17 cellular contexts compared by ENCODE assay signal in the genomic region with DNA sequence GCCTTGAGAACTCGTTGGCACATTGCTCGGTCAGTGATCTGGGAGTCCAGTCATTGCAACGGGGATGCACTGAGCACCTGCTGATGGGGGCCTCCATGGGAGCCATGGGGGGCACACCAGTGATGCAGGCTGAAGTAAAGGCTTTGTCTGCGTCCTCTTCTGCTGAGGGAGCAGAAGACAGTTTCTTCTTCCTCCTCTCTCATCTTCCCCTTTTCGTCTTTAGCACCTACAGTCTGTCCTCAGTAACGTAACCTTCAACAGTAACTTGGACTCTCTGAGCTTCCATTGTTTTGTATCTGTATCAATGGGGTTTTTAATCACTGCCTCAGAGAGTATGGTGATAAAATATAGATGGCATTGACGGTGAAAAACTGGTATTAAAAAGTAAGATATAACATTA.
"Had no signal": no experiment of that assay in that cellular context is flagged by ENCODE, and none has a peak within 500 bp of the region (broad histone marks: within the 10 kb centered on the region; RNA-seq: fewer than 3 reads in every experiment).

No MANE protein-coding gene starts in this region.

- H3K4me2 ChIP-seq: SK-N-SH had no signal

- H3K9me3 ChIP-seq: SK-N-SH had no signal

- H3K9me2 ChIP-seq: SK-N-SH had no signal

- H3K9ac ChIP-seq: SK-N-SH had no signal

- DNase-seq: KBM-7, MM.1S, NCI-H1092 treated with DMSO at 0.1 percent for 48 hours, NCI-H1436, NCI-H187, NCI-H2029, NCI-H2081 treated with DMSO at 0.1 percent for 48 hours, NCI-H2171, NCI-H226, NCI-H446, NCI-H510A, NCI-H524 treated with DMSO at 0.1 percent for 48 hours, NCI-H69, NCI-H774, RPMI8226, SHP77, SK-N-SH had no signal
